8 cellular contexts compared by ENCODE assay signal in the genomic region with DNA sequence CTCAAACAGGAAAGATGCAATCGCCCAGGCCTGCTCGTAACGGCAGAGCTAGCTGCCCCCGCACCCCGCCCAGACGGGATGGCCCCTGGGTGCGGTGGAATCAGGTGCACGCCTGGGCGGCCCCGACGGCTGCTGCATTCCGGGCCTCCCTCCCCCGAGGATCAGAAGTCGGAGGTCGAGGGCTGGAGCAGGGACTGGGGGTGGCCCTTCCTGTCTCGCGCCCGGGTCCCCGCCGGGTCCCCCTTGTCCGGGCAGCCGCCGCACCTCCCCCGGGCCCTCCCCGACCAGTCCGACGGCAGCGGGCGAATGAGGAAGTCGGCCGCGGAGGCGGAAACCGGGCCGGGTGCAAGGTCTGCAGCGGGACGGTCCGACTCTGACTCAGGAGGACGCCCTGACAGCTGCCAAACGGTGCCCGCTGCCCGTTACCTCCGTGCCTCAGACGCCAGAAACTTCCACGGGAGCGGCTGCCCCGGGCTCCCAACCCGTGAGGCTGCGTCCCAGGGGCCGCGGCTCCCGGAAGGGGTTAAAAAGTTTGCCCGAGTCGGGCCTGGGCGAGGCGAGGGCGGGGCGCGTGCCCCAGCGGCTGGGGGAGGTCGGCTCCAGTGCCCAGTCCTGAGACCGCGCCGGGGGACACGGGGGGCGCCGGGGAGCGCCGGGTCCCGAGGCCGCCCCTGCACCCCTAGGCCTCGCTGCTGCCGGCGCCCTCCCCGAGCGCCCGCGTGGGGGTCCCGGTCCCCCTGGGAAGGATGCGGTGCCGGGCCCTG. TPM values are rescaled to one million over a fixed set of nuclear protein-coding genes. Genes with fewer than 3 reads are reported as not detected.
DNase-seq lines count a peak whose midpoint lies in the region; ATAC-seq and TF ChIP-seq lines count a peak whose summit lies in the region.

No MANE protein-coding gene starts in this region.

- peak overlapping the region; percentile 96 for H3K4me3 Mint-ChIP-seq in central memory CD8-positive, alpha-beta T cell
- H3K4me3 Mint-ChIP-seq in stimulated activated effector memory CD8-positive, alpha-beta T cell treated with anti-CD3 and anti-CD28 coated beads, Interleukin-12 subunit alpha, Interleukin-12 subunit beta, amount 100 ng/mL, for 72 hours, result peak overlapping the region; percentile 99

- peak; percentile 12 for ATAC-seq in HG02870 (IDR thresholded peaks at IDR 0.05; ENCODE audit: unreplicated experiment)
- ATAC-seq in central memory CD8-positive, alpha-beta T cell (replicated peaks; ENCODE audit: extremely low read depth, poor library complexity, severe bottlenecking), result no peak
- ATAC-seq in stimulated activated effector memory CD8-positive, alpha-beta T cell treated with anti-CD3 and anti-CD28 coated beads, Interleukin-12 subunit alpha, Interleukin-12 subunit beta, amount 100 ng/mL, for 72 hours, result peak; percentile 31

- H3K27me3 Mint-ChIP-seq in central memory CD8-positive, alpha-beta T cell, result no peaks in the 10 kb centered on the region

- TF ChIP-seq CTCF in liver (IDR thresholded peaks at IDR 0.05; ENCODE audit: low read depth, low read length, missing input control), result no peak

- H3K9ac ChIP-seq in liver (ENCODE audit: low read depth in 1 of 2, low read length in 2 of 2), result peak overlapping the region; percentile 87 to 97

- H3K27ac ChIP-seq in SJCRH30, result peak overlapping the region; percentile 56
- H3K27ac ChIP-seq in liver (ENCODE audit: low read depth in 1 of 2, low read length in 2 of 2), result peak overlapping the region; percentile 93 to 100

- H3K4me1 ChIP-seq in SJCRH30 (peaks cover 17% of the 10 kb centered on the region), liver (ENCODE audit: control insufficient read depth in 4 of 4, insufficient read depth in 4 of 4, low read length in 3 of 4) (peaks cover 1 to 32% (median 25%) of the 10 kb centered on the region in 4 donors)

- H3K36me3 ChIP-seq in SJCRH30 (peaks cover 9% of the 10 kb centered on the region), liver (ENCODE audit: control insufficient read depth in 4 of 4, insufficient read depth in 3 of 4, low read depth in 1 of 4, low read length in 3 of 4) (no peaks in the 10 kb centered on the region)

- WGBS in liver, result under 1% methylated on average over 81 of the region's 81 CpGs

- peak; percentile 20 for DNase-seq in NCI-H748 (lab: John Stamatoyannopoulos, UW; ENCODE audit: unreplicated experiment)
- no peak for DNase-seq in NCI-H748 treated with DMSO at 0.1 percent for 48 hours (lab: John Stamatoyannopoulos, UW)
- DNase-seq in SJCRH30, result peak; percentile 33 to 43
- DNase-seq in central memory CD8-positive, alpha-beta T cell (ENCODE audit: low spot score in 2 of 2), result no peak
- peak; percentile 61 to 88 for DNase-seq in stimulated activated effector memory CD8-positive, alpha-beta T cell treated with anti-CD3 and anti-CD28 coated beads, Interleukin-12 subunit alpha, Interleukin-12 subunit beta, amount 100 ng/mL, for 72 hours (ENCODE audit: low spot score in 2 of 2)
- no peak for DNase-seq in OCI-M2 (lab: John Stamatoyannopoulos, UW; ENCODE audit: unreplicated experiment)

- no peaks in the 10 kb centered on the region for H3K9me3 Mint-ChIP-seq in central memory CD8-positive, alpha-beta T cell
- no peaks in the 10 kb centered on the region for H3K9me3 Mint-ChIP-seq in stimulated activated effector memory CD8-positive, alpha-beta T cell treated with anti-CD3 and anti-CD28 coated beads, Interleukin-12 subunit alpha, Interleukin-12 subunit beta, amount 100 ng/mL, for 72 hours

- no peak for TF ChIP-seq RAD21 in liver (IDR thresholded peaks at IDR 0.05)

- peaks cover 43% of the 10 kb centered on the region for H3K36me3 Mint-ChIP-seq in central memory CD8-positive, alpha-beta T cell (ENCODE audit: insufficient read depth)
- H3K36me3 Mint-ChIP-seq in stimulated activated effector memory CD8-positive, alpha-beta T cell treated with anti-CD3 and anti-CD28 coated beads, Interleukin-12 subunit alpha, Interleukin-12 subunit beta, amount 100 ng/mL, for 72 hours, result peaks cover 61% of the 10 kb centered on the region

- peak overlapping the region; percentile 70 for H3K4me3 ChIP-seq in SJCRH30
- H3K4me3 ChIP-seq in liver (ENCODE audit: low read depth in 1 of 3, low read length in 3 of 3), result peak overlapping the region; percentile 82 to 100 (median 91)

- peaks cover 48% of the 10 kb centered on the region for H3K4me1 Mint-ChIP-seq in central memory CD8-positive, alpha-beta T cell
- peaks cover 42% of the 10 kb centered on the region for H3K4me1 Mint-ChIP-seq in stimulated activated effector memory CD8-positive, alpha-beta T cell treated with anti-CD3 and anti-CD28 coated beads, Interleukin-12 subunit alpha, Interleukin-12 subunit beta, amount 100 ng/mL, for 72 hours

- H3K27me3 ChIP-seq in SJCRH30 (no peaks in the 10 kb centered on the region), liver (ENCODE audit: control insufficient read depth in 4 of 4, insufficient read depth in 4 of 4, low read length in 3 of 4) (no peaks in the 10 kb centered on the region)

- H3K27ac Mint-ChIP-seq in central memory CD8-positive, alpha-beta T cell (ENCODE audit: low read depth), result peak overlapping the region; percentile 92
- H3K27ac Mint-ChIP-seq in stimulated activated effector memory CD8-positive, alpha-beta T cell treated with anti-CD3 and anti-CD28 coated beads, Interleukin-12 subunit alpha, Interleukin-12 subunit beta, amount 100 ng/mL, for 72 hours, result peak overlapping the region; percentile 97

- H3K9me3 ChIP-seq in SJCRH30 (replicated peaks) (no peaks in the 10 kb centered on the region), liver (ENCODE audit: control insufficient read depth in 4 of 4, low read length in 3 of 4) (no peaks in the 10 kb centered on the region)

TF ChIP-seq in liver, 16 proteins besides CTCF, POLR2A, EP300 and RAD21:
- no peak for TF ChIP-seq JUND (IDR thresholded peaks at IDR 0.05)
- no peak for TF ChIP-seq EGR1 (IDR thresholded peaks at IDR 0.05; ENCODE audit: low read depth in 2 of 2)
- TF ChIP-seq HNF4G (IDR thresholded peaks at IDR 0.05), result no peak
- TF ChIP-seq NR2F2 (IDR thresholded peaks at IDR 0.05), result no peak
- peak; percentile 3 to 11 for TF ChIP-seq HNF4A (conservative IDR thresholded peaks at IDR 0.05)
- TF ChIP-seq, protein P1, sequence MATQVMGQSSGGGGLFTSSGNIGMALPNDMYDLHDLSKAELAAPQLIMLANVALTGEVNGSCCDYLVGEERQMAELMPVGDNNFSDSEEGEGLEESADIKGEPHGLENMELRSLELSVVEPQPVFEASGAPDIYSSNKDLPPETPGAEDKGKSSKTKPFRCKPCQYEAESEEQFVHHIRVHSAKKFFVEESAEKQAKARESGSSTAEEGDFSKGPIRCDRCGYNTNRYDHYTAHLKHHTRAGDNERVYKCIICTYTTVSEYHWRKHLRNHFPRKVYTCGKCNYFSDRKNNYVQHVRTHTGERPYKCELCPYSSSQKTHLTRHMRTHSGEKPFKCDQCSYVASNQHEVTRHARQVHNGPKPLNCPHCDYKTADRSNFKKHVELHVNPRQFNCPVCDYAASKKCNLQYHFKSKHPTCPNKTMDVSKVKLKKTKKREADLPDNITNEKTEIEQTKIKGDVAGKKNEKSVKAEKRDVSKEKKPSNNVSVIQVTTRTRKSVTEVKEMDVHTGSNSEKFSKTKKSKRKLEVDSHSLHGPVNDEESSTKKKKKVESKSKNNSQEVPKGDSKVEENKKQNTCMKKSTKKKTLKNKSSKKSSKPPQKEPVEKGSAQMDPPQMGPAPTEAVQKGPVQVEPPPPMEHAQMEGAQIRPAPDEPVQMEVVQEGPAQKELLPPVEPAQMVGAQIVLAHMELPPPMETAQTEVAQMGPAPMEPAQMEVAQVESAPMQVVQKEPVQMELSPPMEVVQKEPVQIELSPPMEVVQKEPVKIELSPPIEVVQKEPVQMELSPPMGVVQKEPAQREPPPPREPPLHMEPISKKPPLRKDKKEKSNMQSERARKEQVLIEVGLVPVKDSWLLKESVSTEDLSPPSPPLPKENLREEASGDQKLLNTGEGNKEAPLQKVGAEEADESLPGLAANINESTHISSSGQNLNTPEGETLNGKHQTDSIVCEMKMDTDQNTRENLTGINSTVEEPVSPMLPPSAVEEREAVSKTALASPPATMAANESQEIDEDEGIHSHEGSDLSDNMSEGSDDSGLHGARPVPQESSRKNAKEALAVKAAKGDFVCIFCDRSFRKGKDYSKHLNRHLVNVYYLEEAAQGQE (IDR thresholded peaks at IDR 0.05), result no peak
- TF ChIP-seq FOXA2 (IDR thresholded peaks at IDR 0.05), result no peak

RNA-seq across cellular contexts. Expression of a gene that starts 0.7 kb away (rescaled TPM):
- total RNA-seq in SJCRH30 (2014; rRNA removed; shearing (Covaris generic)), result 151 TPM in 2 replicates
- total RNA-seq in liver, result 100 to 1,000 TPM; 123 to 150 TPM
- polyA plus RNA-seq in liver, result 10 to 100 TPM; 32.3 to 74.1 TPM

Comparison
In these comparisons a context has a peak if more than half of its experiments do, and no peak if none do; other contexts are left out.
1. DNase-seq: peak in NCI-H748 (single experiment), SJCRH30 (2 of 2) and stimulated activated effector memory CD8-positive, alpha-beta T cell treated with anti-CD3 and anti-CD28 coated beads, Interleukin-12 subunit alpha, Interleukin-12 subunit beta, amount 100 ng/mL, for 72 hours (2 of 2); none in NCI-H748 treated with DMSO at 0.1 percent for 48 hours (single experiment), central memory CD8-positive, alpha-beta T cell (0 of 2) and OCI-M2 (single experiment).